In genomic region chr10:132331956-132332749, GRCh38 we compare ENCODE assay signal across 1 cellular context.
TF ChIP-seq lines count a peak whose summit lies in the region.

LRRC27 (plus strand) TSS chr10:132332193; CDS start chr10:132333525, 1,332 bp downstream.

TF ChIP-seq in SK-N-SH, 30 proteins besides CTCF, POLR2A, EP300 and RAD21 (continued from another document):
- TF ChIP-seq ZBTB33 (IDR thresholded peaks at IDR 0.05; ENCODE audit: borderline replicate concordance, low read depth) = no peak
- peak; percentile 6; the same call in 1 of the 2 replicates for TF ChIP-seq RCOR1 (IDR thresholded peaks at IDR 0.05; ENCODE audit: low read length)
- TF ChIP-seq USF1 (IDR thresholded peaks at IDR 0.05; ENCODE audit: borderline replicate concordance, low read depth) = no peak
- TF ChIP-seq TAF1 (IDR thresholded peaks at IDR 0.05; ENCODE audit: borderline replicate concordance, low read depth, low read length) = no peak; the same call in 1 of the 2 replicates
- TF ChIP-seq RXRA (IDR thresholded peaks at IDR 0.05; ENCODE audit: borderline replicate concordance, low read depth) = no peak
- no peak for TF ChIP-seq NFIC (IDR thresholded peaks at IDR 0.05; ENCODE audit: borderline replicate concordance)
- no peak for TF ChIP-seq IRF3 (IDR thresholded peaks at IDR 0.05; ENCODE audit: low read depth, low read length)
- TF ChIP-seq CHD2 (IDR thresholded peaks at IDR 0.05; ENCODE audit: low read length, partially characterized antibody) = peak; percentile 89
- no peak for TF ChIP-seq GATA2 (CRISPR knock-in tag; IDR thresholded peaks at IDR 0.05)
- peak; percentile 15; the same call in 1 of the 2 replicates for TF ChIP-seq TCF12 (IDR thresholded peaks at IDR 0.05)
- no peak for TF ChIP-seq EZH2phosphoT487 (IDR thresholded peaks at IDR 0.05; ENCODE audit: borderline replicate concordance, low read depth)
